In genomic region chr3:20558161-20558560, GRCh38 we compare ENCODE assay signal across 1 cellular context.
TF ChIP-seq lines count a peak whose summit lies in the region.

No MANE protein-coding gene starts in this region.

TF ChIP-seq in H1, 55 proteins besides CTCF, POLR2A, EP300 and RAD21 (continued from another document):
- TF ChIP-seq CHD7 (IDR thresholded peaks at IDR 0.05; ENCODE audit: insufficient replicate concordance, low read length) (no peak), SP4 (IDR thresholded peaks at IDR 0.05; ENCODE audit: low read length) (no peak), JUN (IDR thresholded peaks at IDR 0.05; ENCODE audit: low read depth, low read length) (no peak), KDM5A (IDR thresholded peaks at IDR 0.05; ENCODE audit: low read length) (no peak)
